Comparison of ENCODE assay signal across 8 cellular contexts in the genomic region with DNA sequence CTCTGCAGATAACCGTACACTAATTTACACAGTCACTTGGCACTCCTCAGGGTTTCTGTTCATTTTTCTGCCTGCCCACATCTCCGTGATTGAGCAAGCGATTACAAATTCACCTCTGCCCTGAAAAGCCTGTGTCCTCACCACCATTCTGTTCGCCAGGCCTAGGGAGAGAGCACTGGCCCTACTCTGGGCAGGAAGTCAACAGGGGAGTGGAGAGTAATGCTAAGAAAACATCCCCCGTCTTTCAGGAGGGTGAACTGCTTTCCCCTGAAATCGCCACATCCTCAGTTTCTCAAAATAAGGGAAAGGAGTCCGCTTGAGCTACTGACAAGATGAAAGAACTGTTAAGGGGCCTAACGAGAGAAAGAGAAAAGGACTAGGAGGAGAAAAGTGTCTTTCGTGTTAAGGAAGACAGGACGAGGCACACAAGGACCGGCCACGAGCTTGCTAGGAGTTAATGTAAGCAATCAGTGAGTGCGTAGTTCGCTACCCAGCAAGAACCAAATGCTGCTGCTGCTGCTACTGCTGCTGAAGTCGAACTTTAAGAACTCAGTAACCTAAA. TPM values are rescaled to one million over a fixed set of nuclear protein-coding genes. Genes with fewer than 3 reads are reported as not detected.
A peak's percentile ranks its signal among the peaks of the same experiment; 100 is the strongest.
DNase-seq lines count a peak whose midpoint lies in the region; ATAC-seq, FAIRE-seq and TF ChIP-seq lines count a peak whose summit lies in the region.

No MANE protein-coding gene starts in this region.

- peaks cover 8 to 27% (median 25%) of the 10 kb centered on the region in 4 donors for H3K4me1 ChIP-seq in stomach

- TF ChIP-seq CTCF in stomach (IDR thresholded peaks at IDR 0.05): no peak
- no peak for TF ChIP-seq CTCF in D721Med (IDR thresholded peaks at IDR 0.05; ENCODE audit: insufficient read depth, missing control alignments)

- FAIRE-seq in RCC 7860 (lab: Jason Lieb, UNC) (no peak), D721Med (lab: Jason Lieb, UNC) (no peak)

- peak; percentile 7 for ATAC-seq in HG02763 (IDR thresholded peaks at IDR 0.05; ENCODE audit: unreplicated experiment)

- DNase-seq in NCI-H1417 (lab: John Stamatoyannopoulos, UW): peak; percentile 35 to 64 (median 44)
- no peak for DNase-seq in NCI-H1417 treated with DMSO at 0.1 percent for 48 hours (lab: John Stamatoyannopoulos, UW)
- peak; percentile 29 for DNase-seq in RCC 7860 (ENCODE audit: low spot score)
- peak; percentile 4 for DNase-seq in central memory CD4-positive, alpha-beta T cell
- DNase-seq in kidney tubule cell (ENCODE audit: low spot score): peak; percentile 59
- peak; percentile 28 for DNase-seq in stomach
- no peak for DNase-seq in D721Med (ENCODE audit: insufficient read length, low spot score)

- peak overlapping the region; percentile 69 to 95 (median 83) for H3K4me3 ChIP-seq in stomach

- peak overlapping the region; percentile 38 to 90 (median 86) for H3K27ac ChIP-seq in stomach

- intact Hi-C loops in stomach (cut with DNase I; ENCODE audit: low total_unique reads): loop anchor here (10.0 kb wide), 1 partner anchor 90 kb away; a partner anchor contains a TSS

- H3K27me3 ChIP-seq in stomach: no peaks in the 10 kb centered on the region

- WGBS in stomach, 5 donors: 0 to 2% (median 2%) methylated on average over 15 of the region's 15 CpGs

- TF ChIP-seq EP300 in stomach (IDR thresholded peaks at IDR 0.05): no peak

- peaks cover 37 to 59% (median 52%) of the 10 kb centered on the region in 4 donors for H3K36me3 ChIP-seq in stomach

- TF ChIP-seq POLR2A in stomach (IDR thresholded peaks at IDR 0.05): no peak

- no peaks in the 10 kb centered on the region for H3K9me3 ChIP-seq in stomach

RNA-seq across cellular contexts. Expression of a gene that starts 0.6 kb away (rescaled TPM):
- 100 to 1,000 TPM in 1 of 5 donors, 10 to 100 TPM in 3, 1 to 10 TPM in 1; 9.3 to 117 (median 56.0) TPM for total RNA-seq in stomach
- 10 to 100 TPM; 15.7 to 29.3 (median 25.4) TPM for polyA plus RNA-seq in stomach

RNA-seq across cellular contexts. Expression of a gene that starts 22.0 kb away (rescaled TPM):
- 100 to 1,000 TPM in 3 of 5 donors, 10 to 100 TPM in 2; 85.8 to 267 (median 148) TPM for total RNA-seq in stomach
- polyA plus RNA-seq in stomach: 10 to 100 TPM; 39.4 to 45.1 (median 40.7) TPM

RNA-seq across cellular contexts. Expression of a gene that starts 58.7 kb away (rescaled TPM):
- total RNA-seq in stomach: 100 to 1,000 TPM in 4 of 5 donors, 10 to 100 TPM in 1; 64.8 to 243 (median 124) TPM
- polyA plus RNA-seq in stomach: 10 to 100 TPM; 42.4 to 57.0 (median 49.2) TPM

RNA-seq across cellular contexts. Expression of a gene that starts 58.9 kb away (rescaled TPM):
- total RNA-seq in stomach: 100 to 1,000 TPM in 1 of 5 donors, 10 to 100 TPM in 4; 18.2 to 123 (median 71.0) TPM
- 10 to 100 TPM; 14.5 to 37.0 (median 34.6) TPM for polyA plus RNA-seq in stomach

Comparison
In these comparisons a context has a peak if more than half of its experiments do, and no peak if none do; other contexts are left out.
1. DNase-seq: peak in NCI-H1417 (3 of 3), RCC 7860 (single experiment), central memory CD4-positive, alpha-beta T cell (single experiment), kidney tubule cell (single experiment) and stomach (single experiment); none in NCI-H1417 treated with DMSO at 0.1 percent for 48 hours (single experiment) and D721Med (single experiment).